Comparison of ENCODE assay signal across 29 cellular contexts in genomic region chr15:46329876-46330275, GRCh38.
"Had no signal": no experiment of that assay in that cellular context is flagged by ENCODE, and none has a peak within 500 bp of the region (broad histone marks: within the 10 kb centered on the region; RNA-seq: fewer than 3 reads in every experiment).

No MANE protein-coding gene starts in this region.

- H3K36me3 ChIP-seq: colonic mucosa, esophagus muscularis mucosa, esophagus squamous epithelium, gastrocnemius medialis, gastroesophageal sphincter, heart left ventricle, heart right ventricle had no signal

- H3K4me3 Mint-ChIP-seq: dendritic cell treated with granulocyte-macrophage colony-stimulating factor and Interleukin-4, amounts not matched to agents 40 ng/mL and 50 ng/mL, for 4 days; effector memory CD8-positive, alpha-beta T cell; endodermal cell had no signal

- H3K4me2 ChIP-seq: hepatocyte had no signal

- DNase-seq: colonic mucosa; cortex of kidney; dermis blood vessel endothelial cell; dorsolateral prefrontal cortex; effector CD4-positive, alpha-beta T cell; effector CD8-positive, alpha-beta T cell; effector memory CD4-positive, alpha-beta T cell; effector memory CD8-positive, alpha-beta T cell; endodermal cell; erythroblast; esophagus squamous epithelium; foreskin fibroblast; foreskin melanocyte; gastrocnemius medialis; glutamatergic neuron; head of caudate nucleus; heart left ventricle; heart right ventricle had no signal

- H3K9me3 Mint-ChIP-seq: dendritic cell treated with granulocyte-macrophage colony-stimulating factor and Interleukin-4, amounts not matched to agents 40 ng/mL and 50 ng/mL, for 4 days; endodermal cell had no signal

- H2AFZ ChIP-seq: hepatocyte had no signal

- H3K27me3 Mint-ChIP-seq: dendritic cell treated with granulocyte-macrophage colony-stimulating factor and Interleukin-4, amounts not matched to agents 40 ng/mL and 50 ng/mL, for 4 days; effector memory CD8-positive, alpha-beta T cell had no signal

- H3K27ac Mint-ChIP-seq: dendritic cell treated with granulocyte-macrophage colony-stimulating factor and Interleukin-4, amounts not matched to agents 40 ng/mL and 50 ng/mL, for 4 days; effector memory CD8-positive, alpha-beta T cell; endodermal cell had no signal

- H3K27me3 ChIP-seq: colonic mucosa, dorsolateral prefrontal cortex, esophagus muscularis mucosa, esophagus squamous epithelium, foreskin keratinocyte, gastrocnemius medialis, gastroesophageal sphincter, heart left ventricle, heart right ventricle, hepatocyte had no signal

- H3K4me1 Mint-ChIP-seq: endodermal cell had no signal

- H3K9me3 ChIP-seq: colonic mucosa, esophagus muscularis mucosa, esophagus squamous epithelium, gastrocnemius medialis, gastroesophageal sphincter, heart left ventricle, heart right ventricle had no signal

- FAIRE-seq: colon, endothelial cell of umbilical vein, frontal cortex had no signal

- H3K27ac ChIP-seq: colonic mucosa, coronary artery, dorsolateral prefrontal cortex, epithelial cell of prostate, esophagus muscularis mucosa, esophagus squamous epithelium, foreskin keratinocyte, gastrocnemius medialis, gastroesophageal sphincter, heart left ventricle, heart right ventricle, hepatocyte had no signal

- H3K4me1 ChIP-seq: colonic mucosa, esophagus muscularis mucosa, esophagus squamous epithelium, foreskin keratinocyte, gastrocnemius medialis, gastroesophageal sphincter, heart left ventricle, heart right ventricle had no signal

- H3K79me2 ChIP-seq: hepatocyte had no signal

- H3K4me3 ChIP-seq: colonic mucosa, coronary artery, dorsolateral prefrontal cortex, esophagus muscularis mucosa, esophagus squamous epithelium, gastrocnemius medialis, gastroesophageal sphincter, heart left ventricle, heart right ventricle, hepatocyte had no signal

- ATAC-seq: effector memory CD8-positive, alpha-beta T cell; esophagus mucosa; foreskin keratinocyte; gastrocnemius medialis; gastroesophageal sphincter; heart left ventricle; heart right ventricle had no signal
